In the genomic region with DNA sequence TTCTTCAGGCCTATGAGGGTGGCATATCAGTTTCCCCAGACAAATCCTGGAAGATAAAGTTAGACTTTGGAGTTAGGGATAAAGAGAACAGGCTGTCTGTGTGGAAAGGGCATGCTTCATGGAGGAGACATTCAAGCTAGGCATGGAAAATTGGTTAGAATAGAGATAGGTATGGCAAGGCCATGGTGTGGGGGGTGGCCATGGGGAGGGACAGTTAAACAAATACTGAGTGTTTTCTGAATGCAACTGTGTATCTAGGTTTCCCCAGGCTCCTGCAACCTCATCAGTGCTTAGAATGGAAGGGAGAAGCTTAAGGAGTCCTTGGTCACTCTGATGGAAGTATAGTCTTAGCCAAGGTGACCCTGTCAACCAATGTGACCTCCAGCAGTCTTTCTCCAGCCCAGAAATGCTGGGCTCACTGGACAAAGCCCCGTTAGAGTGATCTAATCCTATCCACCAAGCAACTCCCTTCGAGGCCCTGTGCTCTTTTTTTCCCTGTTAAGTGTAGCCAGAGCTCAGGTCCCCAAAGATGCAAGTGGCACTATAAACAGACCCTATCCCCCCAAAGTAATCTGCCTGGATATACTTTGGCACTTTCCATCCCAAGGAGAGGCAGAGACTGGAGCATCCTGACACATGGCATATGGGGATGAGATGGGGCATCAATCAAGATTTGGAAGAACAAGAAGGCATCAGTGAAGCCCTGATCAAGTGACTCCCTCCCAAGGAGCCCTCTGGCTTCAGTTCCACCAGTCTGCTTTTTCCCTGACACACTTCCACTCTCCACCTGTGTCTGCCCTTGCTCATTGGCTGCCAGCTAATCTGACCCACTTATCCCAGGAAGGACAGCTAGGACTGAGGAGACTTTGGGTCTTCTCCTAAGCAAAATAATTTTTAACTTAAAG, we compare ENCODE assay signal across 8 cellular contexts. TPM values are rescaled to one million over a fixed set of nuclear protein-coding genes. Genes with fewer than 3 reads are reported as not detected.
DNase-seq lines count a peak whose midpoint lies in the region; ATAC-seq lines count a peak whose summit lies in the region.

No MANE protein-coding gene starts in this region.

- H3K9me3 ChIP-seq in CD4-positive, CD25-positive, alpha-beta regulatory T cell (ENCODE audit: control insufficient read depth in 2 of 2, low read length in 2 of 2), result no peaks in the 10 kb centered on the region
- no peaks in the 10 kb centered on the region for H3K9me3 ChIP-seq in HUES48 (ENCODE audit: control insufficient read depth, insufficient read depth, low read length)

- peak overlapping the region in 1 of 4 donors; percentile 82 for H3K4me3 Mint-ChIP-seq in CD4-positive, CD25-positive, alpha-beta regulatory T cell

- H3K4me1 ChIP-seq in CD4-positive, CD25-positive, alpha-beta regulatory T cell (ENCODE audit: control insufficient read depth, insufficient read depth, low read length, poor library complexity, severe bottlenecking), result peaks cover 23% of the 10 kb centered on the region
- peaks cover 16% of the 10 kb centered on the region for H3K4me1 ChIP-seq in HUES48 (ENCODE audit: control insufficient read depth, insufficient read depth, low read length)

- peak overlapping the region; percentile 44 for H3K27ac ChIP-seq in CD4-positive, CD25-positive, alpha-beta regulatory T cell (ENCODE audit: insufficient read depth, low read length, poor library complexity, severe bottlenecking)
- H3K27ac ChIP-seq in HUES48 (ENCODE audit: low read depth, low read length) (peak overlapping the region; percentile 31), angular gyrus (ENCODE audit: low read depth, low read length) (peak overlapping the region; percentile 93)

- no peaks in the 10 kb centered on the region for H3K9me3 Mint-ChIP-seq in CD4-positive, CD25-positive, alpha-beta regulatory T cell

- DNase-seq in CD4-positive, CD25-positive, alpha-beta regulatory T cell, result no peak
- DNase-seq in myocyte (ENCODE audit: low read depth), result peak; percentile 54
- DNase-seq in NCI-H2029 (lab: John Stamatoyannopoulos, UW), result no peak
- no peak for DNase-seq in stimulated activated CD4-positive, alpha-beta T cell treated with anti-CD3 and anti-CD28 coated beads, Interleukin-4, amount 100 ng/mL, for 24 hours

- peaks cover 16% of the 10 kb centered on the region for H3K36me3 ChIP-seq in CD4-positive, CD25-positive, alpha-beta regulatory T cell (ENCODE audit: control insufficient read depth, insufficient read depth, low read length)
- H3K36me3 ChIP-seq in HUES48 (ENCODE audit: control insufficient read depth, insufficient read depth, low read length), result peaks cover 22% of the 10 kb centered on the region

- peaks cover 15 to 34% (median 26%) of the 10 kb centered on the region in 4 donors for H3K4me1 Mint-ChIP-seq in CD4-positive, CD25-positive, alpha-beta regulatory T cell

- H3K36me3 Mint-ChIP-seq in CD4-positive, CD25-positive, alpha-beta regulatory T cell, result peaks cover 5% of the 10 kb centered on the region

- no peak overlapping the region for H3K9ac ChIP-seq in HUES48 (ENCODE audit: low read depth, low read length)

- peaks cover 5% of the 10 kb centered on the region for H3K27me3 Mint-ChIP-seq in CD4-positive, CD25-positive, alpha-beta regulatory T cell

- no peaks in the 10 kb centered on the region for H3K27me3 ChIP-seq in CD4-positive, CD25-positive, alpha-beta regulatory T cell (ENCODE audit: control insufficient read depth, insufficient read depth, low read length)
- H3K27me3 ChIP-seq in HUES48 (ENCODE audit: control insufficient read depth, insufficient read depth, low read length), result peaks cover 83% of the 10 kb centered on the region

- H3K27ac Mint-ChIP-seq in CD4-positive, CD25-positive, alpha-beta regulatory T cell, result peak overlapping the region in 2 of 3 donors; percentile 28 to 70

- H3K4me3 ChIP-seq in CD4-positive, CD25-positive, alpha-beta regulatory T cell (ENCODE audit: low read depth, low read length), result no peak overlapping the region
- no peak overlapping the region for H3K4me3 ChIP-seq in HUES48 (ENCODE audit: low read depth, low read length)

- ATAC-seq in CD4-positive, CD25-positive, alpha-beta regulatory T cell (ENCODE audit: low read depth in 2 of 2), result no peak
- no peak for ATAC-seq in HG03159 (IDR thresholded peaks at IDR 0.05; ENCODE audit: unreplicated experiment)
- no peak for ATAC-seq in GM19467 (IDR thresholded peaks at IDR 0.05; ENCODE audit: unreplicated experiment)

RNA-seq across cellular contexts. Expression of gene PKM, which starts 5.6 kb away (rescaled TPM):
- 332 TPM for total RNA-seq in CD4-positive, CD25-positive, alpha-beta regulatory T cell
- 100 to 1,000 TPM; 380 to 510 (median 440) TPM for polyA plus RNA-seq in CD4-positive, CD25-positive, alpha-beta regulatory T cell
- total RNA-seq in myocyte, result 2,359 and 2,583 TPM in 2 replicates
- polyA plus RNA-seq in myocyte (2012), result 3,151 TPM

RNA-seq across cellular contexts. Expression of gene PARP6, which starts 35.7 kb away (rescaled TPM):
- total RNA-seq in CD4-positive, CD25-positive, alpha-beta regulatory T cell, result 101 TPM
- 10 to 100 TPM; 14.5 to 19.2 (median 16.0) TPM for polyA plus RNA-seq in CD4-positive, CD25-positive, alpha-beta regulatory T cell
- 53.1 and 61.4 TPM in 2 replicates for total RNA-seq in myocyte
- polyA plus RNA-seq in myocyte (2012), result 87.8 TPM

RNA-seq across cellular contexts. Expression of gene GRAMD2A, which starts 39.0 kb away (rescaled TPM):
- not detected for total RNA-seq in CD4-positive, CD25-positive, alpha-beta regulatory T cell
- not detected for polyA plus RNA-seq in CD4-positive, CD25-positive, alpha-beta regulatory T cell
- total RNA-seq in myocyte, result not detected in 2 replicates
- polyA plus RNA-seq in myocyte (2012), result 0.10 TPM

Comparison
In these comparisons a context has a peak if more than half of its experiments do, and no peak if none do; other contexts are left out.
1. H3K27ac ChIP-seq: peak in every context shown above with its lines; median percentile 93 in angular gyrus; 44 in CD4-positive, CD25-positive, alpha-beta regulatory T cell; 31 in HUES48.